Comparison of ENCODE assay signal across 8 cellular contexts in the genomic region with DNA sequence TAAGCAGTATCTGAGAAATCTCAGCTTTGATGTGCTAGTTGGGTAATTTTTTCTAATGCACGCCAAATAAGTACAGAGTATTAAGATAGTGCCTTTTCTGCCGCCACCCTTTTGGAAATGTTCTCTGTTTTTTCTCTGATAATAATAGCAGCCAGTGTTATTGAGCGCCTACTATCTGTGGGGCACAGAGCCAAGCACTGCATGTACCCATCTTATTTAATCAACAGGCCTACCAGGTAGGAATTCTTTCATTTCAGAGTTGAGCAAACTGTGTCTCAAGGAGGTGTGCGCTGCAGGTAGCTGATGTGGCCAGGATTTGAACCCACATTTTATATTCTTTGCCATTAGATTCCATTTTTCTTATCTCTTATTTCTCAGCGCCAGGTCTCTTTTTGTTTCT. TPM values are rescaled to one million over a fixed set of nuclear protein-coding genes. Genes with fewer than 3 reads are reported as not detected.
A peak's percentile ranks its signal among the peaks of the same experiment; 100 is the strongest.
DNase-seq lines count a peak whose midpoint lies in the region; ATAC-seq and TF ChIP-seq lines count a peak whose summit lies in the region.

No MANE protein-coding gene starts in this region.

- H3K4me3 Mint-ChIP-seq in progenitor cell of endocrine pancreas (ENCODE audit: low read depth), result peak overlapping the region; percentile 95

- H3K27me3 ChIP-seq in SJSA1 (replicated peaks) (no peaks in the 10 kb centered on the region), esophagus squamous epithelium (no peaks in the 10 kb centered on the region)

- H3K9me3 Mint-ChIP-seq in progenitor cell of endocrine pancreas (ENCODE audit: low read depth), result no peaks in the 10 kb centered on the region

- TF ChIP-seq CTCF in esophagus squamous epithelium (IDR thresholded peaks at IDR 0.05) (peak in 1 of 6 experiments; percentile 14), progenitor cell of endocrine pancreas (IDR thresholded peaks at IDR 0.05; ENCODE audit: unreplicated experiment) (no peak)

- no peaks in the 10 kb centered on the region; the same call in 1 of the 2 replicates for H3K9me3 ChIP-seq in SJSA1 (replicated peaks)
- no peaks in the 10 kb centered on the region for H3K9me3 ChIP-seq in esophagus squamous epithelium

- intact Hi-C loops in esophagus squamous epithelium (cut with DNase I), result no loop called here

- ATAC-seq in GM19035 (IDR thresholded peaks at IDR 0.05; ENCODE audit: unreplicated experiment) (no peak), GM21825 (IDR thresholded peaks at IDR 0.05; ENCODE audit: unreplicated experiment) (no peak), HG02571 (IDR thresholded peaks at IDR 0.05; ENCODE audit: unreplicated experiment) (no peak)

- no peak overlapping the region for H3K27ac ChIP-seq in SJSA1
- peak overlapping the region in 3 of 4 donors; percentile 46 to 93 (median 82) for H3K27ac ChIP-seq in esophagus squamous epithelium

- peaks cover 83% of the 10 kb centered on the region for H3K36me3 ChIP-seq in SJSA1
- H3K36me3 ChIP-seq in esophagus squamous epithelium, result peaks cover 20 to 70% (median 26%) of the 10 kb centered on the region in 3 donors

- no peaks in the 10 kb centered on the region for H3K27me3 Mint-ChIP-seq in progenitor cell of endocrine pancreas

- WGBS in esophagus squamous epithelium, 2 donors, result 49 to 57% methylated on average over 5 of the region's 5 CpGs

- peaks cover 26% of the 10 kb centered on the region for H3K4me1 Mint-ChIP-seq in progenitor cell of endocrine pancreas (ENCODE audit: low read depth)

- H3K36me3 Mint-ChIP-seq in progenitor cell of endocrine pancreas (ENCODE audit: insufficient read depth), result peaks cover 14% of the 10 kb centered on the region

- H3K4me1 ChIP-seq in SJSA1 (replicated peaks) (peaks cover 21% of the 10 kb centered on the region), esophagus squamous epithelium (peaks cover 34 to 81% (median 40%) of the 10 kb centered on the region in 3 donors)

- peak overlapping the region; percentile 75 for H3K27ac Mint-ChIP-seq in progenitor cell of endocrine pancreas

- no peak for TF ChIP-seq POLR2A in esophagus squamous epithelium (IDR thresholded peaks at IDR 0.05)

- H3K4me3 ChIP-seq in GM08714 (ENCODE audit: low read length) (peak overlapping the region; percentile 84), SJSA1 (peak overlapping the region; percentile 98), esophagus squamous epithelium (peak overlapping the region; percentile 61 to 100 (median 78))

- DNase-seq in SJSA1 (ENCODE audit: low read depth in 1 of 2, low spot score in 2 of 2), result no peak
- DNase-seq in esophagus squamous epithelium (lab: John Stamatoyannopoulos, UW), result no peak
- no peak for DNase-seq in progenitor cell of endocrine pancreas (ENCODE audit: low spot score, unreplicated experiment)
- DNase-seq in hepatic stellate cell (ENCODE audit: low spot score), result no peak

RNA-seq across cellular contexts. Expression of a gene that starts 1.4 kb away (rescaled TPM):
- total RNA-seq in SJSA1 (2014; rRNA removed; shearing (Covaris generic)), result 67.7 and 103 TPM in 2 replicates
- total RNA-seq in esophagus squamous epithelium (100 to 1,000 TPM in 1 of 4 donors, 10 to 100 TPM in 3; 52.1 to 168 (median 77.4) TPM), progenitor cell of endocrine pancreas (115 and 118 TPM in 2 replicates)

RNA-seq across cellular contexts. Expression of a gene that starts 21.5 kb away (rescaled TPM):
- total RNA-seq in SJSA1 (2014; rRNA removed; shearing (Covaris generic)), result 137 and 183 TPM in 2 replicates
- total RNA-seq in esophagus squamous epithelium (100 to 1,000 TPM in 2 of 4 donors, 10 to 100 TPM in 2; 85.0 to 112 (median 99.7) TPM), progenitor cell of endocrine pancreas (275 and 281 TPM in 2 replicates)

RNA-seq across cellular contexts. Expression of a gene that starts 28.4 kb away (rescaled TPM):
- total RNA-seq in SJSA1 (2014; rRNA removed; shearing (Covaris generic)), result 3.5 and 6.0 TPM in 2 replicates
- total RNA-seq in esophagus squamous epithelium, result 1 to 10 TPM; 2.4 to 7.2 (median 4.6) TPM
- total RNA-seq in progenitor cell of endocrine pancreas, result 23.0 and 23.9 TPM in 2 replicates

RNA-seq across cellular contexts. Expression of a gene that starts 32.9 kb away (rescaled TPM):
- 5.5 and 10.1 TPM in 2 replicates for total RNA-seq in SJSA1 (2014; rRNA removed; shearing (Covaris generic))
- 10 to 100 TPM; 11.8 to 20.2 (median 14.0) TPM for total RNA-seq in esophagus squamous epithelium
- 38.8 and 40.1 TPM in 2 replicates for total RNA-seq in progenitor cell of endocrine pancreas

RNA-seq across cellular contexts. Expression of a gene that starts 35.6 kb away (rescaled TPM):
- total RNA-seq in SJSA1 (2014; rRNA removed; shearing (Covaris generic)), result 6.5 and 6.9 TPM in 2 replicates
- 10 to 100 TPM in 3 of 4 donors, 1 to 10 TPM in 1; 8.8 to 19.1 (median 12.9) TPM for total RNA-seq in esophagus squamous epithelium
- total RNA-seq in progenitor cell of endocrine pancreas, result 45.9 and 46.2 TPM in 2 replicates
